Comparison of ENCODE assay signal across 18 cellular contexts in genomic region chr13:50928088-50928487, GRCh38. TPM values are rescaled to one million over a fixed set of nuclear protein-coding genes. Genes with fewer than 3 reads are reported as not detected.
DNase-seq lines count a peak whose midpoint lies in the region; ATAC-seq and TF ChIP-seq lines count a peak whose summit lies in the region.
"Had no signal": no experiment of that assay in that cellular context is flagged by ENCODE, and none has a peak within 500 bp of the region (broad histone marks: within the 10 kb centered on the region; RNA-seq: fewer than 3 reads in every experiment).

No MANE protein-coding gene starts in this region.

- H3K36me3 Mint-ChIP-seq in activated naive CD8-positive, alpha-beta T cell: peaks cover 32% of the 10 kb centered on the region
- H3K36me3 Mint-ChIP-seq in activated naive CD8-positive, alpha-beta T cell treated with anti-CD3 and anti-CD28 coated beads, Interleukin-2, amount 50 U/mL, for 24 hours (ENCODE audit: low read depth): peaks cover 45% of the 10 kb centered on the region
- H3K36me3 Mint-ChIP-seq in T-helper 17 cell (ENCODE audit: low read depth): peaks cover 9% of the 10 kb centered on the region
- peaks cover 24% of the 10 kb centered on the region for H3K36me3 Mint-ChIP-seq in stimulated activated effector memory CD8-positive, alpha-beta T cell treated with anti-CD3 and anti-CD28 coated beads, Interleukin-12 subunit alpha, Interleukin-12 subunit beta, amount 100 ng/mL, for 72 hours

- peaks cover 32% of the 10 kb centered on the region for H3K4me1 Mint-ChIP-seq in activated naive CD8-positive, alpha-beta T cell (ENCODE audit: low read depth)
- peaks cover 16% of the 10 kb centered on the region for H3K4me1 Mint-ChIP-seq in activated naive CD8-positive, alpha-beta T cell treated with anti-CD3 and anti-CD28 coated beads, Interleukin-2, amount 50 U/mL, for 24 hours
- peaks cover 19% of the 10 kb centered on the region for H3K4me1 Mint-ChIP-seq in T-helper 17 cell
- H3K4me1 Mint-ChIP-seq in stimulated activated effector memory CD8-positive, alpha-beta T cell treated with anti-CD3 and anti-CD28 coated beads, Interleukin-12 subunit alpha, Interleukin-12 subunit beta, amount 100 ng/mL, for 72 hours: peaks cover 18% of the 10 kb centered on the region

- WGBS in adrenal gland, 4 donors: 75 to 79% (median 76%) methylated on average over 2 of the region's 2 CpGs

- TF ChIP-seq CTCF in fibroblast of pulmonary artery (IDR thresholded peaks at IDR 0.05; ENCODE audit: low read length, missing control alignments): no peak
- TF ChIP-seq CTCF in adrenal gland (IDR thresholded peaks at IDR 0.05): no peak

- no peak for DNase-seq in activated naive CD8-positive, alpha-beta T cell treated with anti-CD3 and anti-CD28 coated beads, Interleukin-2, amount 50 U/mL, for 24 hours
- DNase-seq in T-helper 17 cell (no peak), fibroblast of pulmonary artery (ENCODE audit: low read depth) (peak; percentile 10), adrenal gland (no peak), iPS-NIHi7 (ENCODE audit: extremely low spot score) (no peak)
- no peak for DNase-seq in stimulated activated effector memory CD8-positive, alpha-beta T cell treated with anti-CD3 and anti-CD28 coated beads, Interleukin-12 subunit alpha, Interleukin-12 subunit beta, amount 100 ng/mL, for 72 hours (ENCODE audit: low spot score in 2 of 2)
- no peak for DNase-seq in stimulated activated naive CD4-positive, alpha-beta T cell treated with Interleukin-2 at 50 U/mL for 16 hours (lab: John Stamatoyannopoulos, UW)
- DNase-seq: 8988T, GDM1, KBM-7, NCI-H1436, NCI-H2029 treated with DMSO at 0.1 percent for 48 hours, NCI-H510A, NCI-H774, PC-9 had no signal

- no peak overlapping the region for H3K4me3 ChIP-seq in fibroblast of pulmonary artery (replicated peaks; ENCODE audit: low read depth, low read length)
- no peak overlapping the region for H3K4me3 ChIP-seq in adrenal gland
- H3K4me3 ChIP-seq: BLaER1, GM12878, PC-9 had no signal

- H3K4me1 ChIP-seq in adrenal gland (replicated peaks in 1 of 2): peaks cover 0 to 11% of the 10 kb centered on the region in 2 donors

- H3K27ac ChIP-seq in adrenal gland: no peak overlapping the region
- H3K27ac ChIP-seq: BLaER1, PC-9 had no signal

- H3K27ac Mint-ChIP-seq in activated naive CD8-positive, alpha-beta T cell: peak overlapping the region; percentile 22
- H3K27ac Mint-ChIP-seq in activated naive CD8-positive, alpha-beta T cell treated with anti-CD3 and anti-CD28 coated beads, Interleukin-2, amount 50 U/mL, for 24 hours: no peak overlapping the region
- peak overlapping the region; percentile 51 for H3K27ac Mint-ChIP-seq in T-helper 17 cell
- H3K27ac Mint-ChIP-seq in stimulated activated effector memory CD8-positive, alpha-beta T cell treated with anti-CD3 and anti-CD28 coated beads, Interleukin-12 subunit alpha, Interleukin-12 subunit beta, amount 100 ng/mL, for 72 hours: peak overlapping the region; percentile 20

- TF ChIP-seq POLR2A in adrenal gland (IDR thresholded peaks at IDR 0.05): no peak

- peaks cover 13% of the 10 kb centered on the region for H3K9me3 Mint-ChIP-seq in activated naive CD8-positive, alpha-beta T cell (ENCODE audit: low read depth)
- H3K9me3 Mint-ChIP-seq in activated naive CD8-positive, alpha-beta T cell treated with anti-CD3 and anti-CD28 coated beads, Interleukin-2, amount 50 U/mL, for 24 hours: peaks cover 18% of the 10 kb centered on the region
- peaks cover 16% of the 10 kb centered on the region for H3K9me3 Mint-ChIP-seq in stimulated activated effector memory CD8-positive, alpha-beta T cell treated with anti-CD3 and anti-CD28 coated beads, Interleukin-12 subunit alpha, Interleukin-12 subunit beta, amount 100 ng/mL, for 72 hours

- H3K9me3 ChIP-seq in T-helper 17 cell (ENCODE audit: control insufficient read depth, low read length, poor library complexity, severe bottlenecking) (no peaks in the 10 kb centered on the region), adrenal gland (replicated peaks in 1 of 3) (peaks cover 0 to 3% (median 0%) of the 10 kb centered on the region in 3 donors)

- ATAC-seq in activated naive CD8-positive, alpha-beta T cell treated with anti-CD3 and anti-CD28 coated beads, Interleukin-2, amount 50 U/mL, for 24 hours: no peak
- ATAC-seq in T-helper 17 cell: no peak
- ATAC-seq in stimulated activated effector memory CD8-positive, alpha-beta T cell treated with anti-CD3 and anti-CD28 coated beads, Interleukin-12 subunit alpha, Interleukin-12 subunit beta, amount 100 ng/mL, for 72 hours: no peak
- ATAC-seq: GM12878 had no signal

- intact Hi-C loops in adrenal gland (cut with DNase I): no loop called here

- no peak overlapping the region for H3K4me3 Mint-ChIP-seq in activated naive CD8-positive, alpha-beta T cell
- H3K4me3 Mint-ChIP-seq in activated naive CD8-positive, alpha-beta T cell treated with anti-CD3 and anti-CD28 coated beads, Interleukin-2, amount 50 U/mL, for 24 hours: no peak overlapping the region
- no peak overlapping the region for H3K4me3 Mint-ChIP-seq in T-helper 17 cell
- no peak overlapping the region for H3K4me3 Mint-ChIP-seq in stimulated activated effector memory CD8-positive, alpha-beta T cell treated with anti-CD3 and anti-CD28 coated beads, Interleukin-12 subunit alpha, Interleukin-12 subunit beta, amount 100 ng/mL, for 72 hours

- H3K27me3 Mint-ChIP-seq in activated naive CD8-positive, alpha-beta T cell: no peaks in the 10 kb centered on the region
- H3K27me3 Mint-ChIP-seq in activated naive CD8-positive, alpha-beta T cell treated with anti-CD3 and anti-CD28 coated beads, Interleukin-2, amount 50 U/mL, for 24 hours: no peaks in the 10 kb centered on the region
- H3K27me3 Mint-ChIP-seq in T-helper 17 cell: no peaks in the 10 kb centered on the region

- H3K27me3 ChIP-seq in adrenal gland: no peaks in the 10 kb centered on the region
- H3K27me3 ChIP-seq: BLaER1 had no signal

- no peaks in the 10 kb centered on the region for H3K36me3 ChIP-seq in adrenal gland (replicated peaks in 1 of 2)

RNA-seq across cellular contexts. Expression of gene RNASEH2B, which starts 18.5 kb away (rescaled TPM):
- 10 to 100 TPM; 64.2 to 66.0 TPM for total RNA-seq in T-helper 17 cell
- total RNA-seq in adrenal gland: 10 to 100 TPM; 23.5 to 37.5 (median 29.0) TPM
- polyA plus RNA-seq in adrenal gland: 10 to 100 TPM; 37.1 to 77.1 (median 50.9) TPM
